Comparison of ENCODE assay signal across 17 cellular contexts in genomic region chr13:44188257-44188656, GRCh38.
DNase-seq lines count a peak whose midpoint lies in the region; ATAC-seq, FAIRE-seq and TF ChIP-seq lines count a peak whose summit lies in the region.
"Had no signal": no experiment of that assay in that cellular context is flagged by ENCODE, and none has a peak within 500 bp of the region (broad histone marks: within the 10 kb centered on the region; RNA-seq: fewer than 3 reads in every experiment).

No MANE protein-coding gene starts in this region.

- H3K4me3 ChIP-seq in RWPE2 (ENCODE audit: severe bottlenecking) (no peak overlapping the region), spleen (no peak overlapping the region)
- H3K4me3 ChIP-seq: testis had no signal

- no peak overlapping the region for H3K27ac Mint-ChIP-seq in activated T-cell treated with anti-CD3 and anti-CD28 coated beads, Interleukin-2, amount 50 U/mL, for 72 hours
- H3K27ac Mint-ChIP-seq in activated T-cell treated with anti-CD3 and anti-CD28 coated beads, Interleukin-2, amount 50 U/mL, for 24 hours, result no peak overlapping the region
- H3K27ac Mint-ChIP-seq: activated CD4-positive, alpha-beta memory T cell treated with anti-CD3 and anti-CD28 coated beads for 36 hours had no signal

- peaks cover 0 to 2% of the 10 kb centered on the region in 2 donors for H3K9me3 Mint-ChIP-seq in activated T-cell treated with anti-CD3 and anti-CD28 coated beads, Interleukin-2, amount 50 U/mL, for 72 hours
- H3K9me3 Mint-ChIP-seq in activated T-cell treated with anti-CD3 and anti-CD28 coated beads, Interleukin-2, amount 50 U/mL, for 24 hours, result peaks cover 3% of the 10 kb centered on the region
- H3K9me3 Mint-ChIP-seq: activated CD4-positive, alpha-beta memory T cell treated with anti-CD3 and anti-CD28 coated beads for 36 hours had no signal

- H3K4me1 Mint-ChIP-seq in activated T-cell treated with anti-CD3 and anti-CD28 coated beads, Interleukin-2, amount 50 U/mL, for 72 hours (ENCODE audit: low read depth), result peaks cover 16% of the 10 kb centered on the region
- H3K4me1 Mint-ChIP-seq in activated T-cell treated with anti-CD3 and anti-CD28 coated beads, Interleukin-2, amount 50 U/mL, for 24 hours (ENCODE audit: low read depth), result peaks cover 13% of the 10 kb centered on the region

- peaks cover 40% of the 10 kb centered on the region for H3K27me3 Mint-ChIP-seq in activated T-cell treated with anti-CD3 and anti-CD28 coated beads, Interleukin-2, amount 50 U/mL, for 72 hours (ENCODE audit: low read depth)
- H3K27me3 Mint-ChIP-seq in activated T-cell treated with anti-CD3 and anti-CD28 coated beads, Interleukin-2, amount 50 U/mL, for 24 hours, result peaks cover 9% of the 10 kb centered on the region

- WGBS in spleen, 5 donors, result 64 to 93% (median 77%) methylated on average over 2 of the region's 2 CpGs

- intact Hi-C loops in spleen (cut with DNase I; ENCODE audit: low total_unique reads), result no loop called here

- no peak for TF ChIP-seq POLR2A in spleen (IDR thresholded peaks at IDR 0.05)

- H3K27me3 ChIP-seq in RWPE2 (ENCODE audit: insufficient read depth, poor library complexity, severe bottlenecking) (no peaks in the 10 kb centered on the region), spleen (replicated peaks in 1 of 7) (no peaks in the 10 kb centered on the region)
- H3K27me3 ChIP-seq: neutrophil, testis had no signal

- DNase-seq in activated T-cell treated with anti-CD3 and anti-CD28 coated beads, Interleukin-2, amount 50 U/mL, for 72 hours, result no peak
- no peak for DNase-seq in activated T-cell treated with anti-CD3 and anti-CD28 coated beads, Interleukin-2, amount 50 U/mL, for 24 hours
- peak; percentile 77 for DNase-seq in RWPE2 (ENCODE audit: low spot score)
- DNase-seq in fibroblast of peridontal ligament (ENCODE audit: extremely low read depth), result peak; percentile 27
- DNase-seq in stimulated activated CD4-positive, alpha-beta T cell treated with anti-CD3 and anti-CD28 coated beads, Interleukin-2, amount 100 ng/mL, for 48 hours, result no peak
- no peak for DNase-seq in frontal cortex (ENCODE audit: low spot score in 2 of 2)
- no peak for DNase-seq in spleen
- DNase-seq: activated CD4-positive, alpha-beta memory T cell treated with anti-CD3 and anti-CD28 coated beads for 36 hours; activated gamma-delta T cell treated with Interleukin-2 at 50 U/mL for 16 hours; caudate nucleus; DMS79; NCI-H1092 treated with DMSO at 0.1 percent for 48 hours; T1000; testis had no signal

- no peaks in the 10 kb centered on the region for H3K36me3 Mint-ChIP-seq in activated T-cell treated with anti-CD3 and anti-CD28 coated beads, Interleukin-2, amount 50 U/mL, for 72 hours (ENCODE audit: insufficient read depth in 2 of 2)
- no peaks in the 10 kb centered on the region for H3K36me3 Mint-ChIP-seq in activated T-cell treated with anti-CD3 and anti-CD28 coated beads, Interleukin-2, amount 50 U/mL, for 24 hours (ENCODE audit: low read depth)
- H3K36me3 Mint-ChIP-seq: activated CD4-positive, alpha-beta memory T cell treated with anti-CD3 and anti-CD28 coated beads for 36 hours had no signal

- peak; percentile 27 to 53 for ATAC-seq in activated T-cell treated with anti-CD3 and anti-CD28 coated beads, Interleukin-2, amount 50 U/mL, for 72 hours (replicated peaks in 1 of 2)
- ATAC-seq in RWPE2 (ENCODE audit: low read depth), result peak; percentile 93
- ATAC-seq in activated CD4-positive, CD25-positive, alpha-beta regulatory T cell treated with anti-CD3 and anti-CD28 coated beads, Interleukin-2, amount 50 U/mL, for 24 hours, result no peak

- no peak for FAIRE-seq in frontal cortex (lab: Jason Lieb, UNC)
- FAIRE-seq: endometrium had no signal

- H3K4me3 Mint-ChIP-seq in activated T-cell treated with anti-CD3 and anti-CD28 coated beads, Interleukin-2, amount 50 U/mL, for 72 hours, result no peak overlapping the region
- no peak overlapping the region for H3K4me3 Mint-ChIP-seq in activated T-cell treated with anti-CD3 and anti-CD28 coated beads, Interleukin-2, amount 50 U/mL, for 24 hours
- H3K4me3 Mint-ChIP-seq: activated CD4-positive, alpha-beta memory T cell treated with anti-CD3 and anti-CD28 coated beads for 36 hours had no signal

- TF ChIP-seq CTCF in RWPE2 (IDR thresholded peaks at IDR 0.05; ENCODE audit: poor library complexity, severe bottlenecking), result no peak
- TF ChIP-seq CTCF in spleen (IDR thresholded peaks at IDR 0.05 in 8 of 11, conservative IDR thresholded peaks at IDR 0.05 in 3 of 11), result no peak

- peaks cover 18% of the 10 kb centered on the region for H3K4me1 ChIP-seq in RWPE2 (ENCODE audit: insufficient read depth, poor library complexity, severe bottlenecking)
- no peaks in the 10 kb centered on the region for H3K4me1 ChIP-seq in spleen
- H3K4me1 ChIP-seq: testis had no signal

- H3K27ac ChIP-seq in RWPE2 (ENCODE audit: poor library complexity, severe bottlenecking) (peak overlapping the region; percentile 86), spleen (no peak overlapping the region)
- H3K27ac ChIP-seq: neutrophil, testis had no signal

- no peaks in the 10 kb centered on the region for H3K9me3 ChIP-seq in RWPE2 (ENCODE audit: severe bottlenecking)
- peaks cover 0 to 7% (median 0%) of the 10 kb centered on the region in 8 donors for H3K9me3 ChIP-seq in spleen
- H3K9me3 ChIP-seq: neutrophil, testis had no signal

- H3K36me3 ChIP-seq in RWPE2 (ENCODE audit: low read depth), result no peaks in the 10 kb centered on the region
- no peaks in the 10 kb centered on the region for H3K36me3 ChIP-seq in spleen
- H3K36me3 ChIP-seq: neutrophil had no signal

Comparison
In these comparisons a context has a peak if more than half of its experiments do, and no peak if none do; other contexts are left out.
1. ATAC-seq: peak in activated T-cell treated with anti-CD3 and anti-CD28 coated beads, Interleukin-2, amount 50 U/mL, for 72 hours (2 of 2) and RWPE2 (single experiment); none in activated CD4-positive, CD25-positive, alpha-beta regulatory T cell treated with anti-CD3 and anti-CD28 coated beads, Interleukin-2, amount 50 U/mL, for 24 hours (0 of 2).
2. DNase-seq: peak in RWPE2 (single experiment) and fibroblast of peridontal ligament (single experiment); none in activated T-cell treated with anti-CD3 and anti-CD28 coated beads, Interleukin-2, amount 50 U/mL, for 72 hours (0 of 2), activated T-cell treated with anti-CD3 and anti-CD28 coated beads, Interleukin-2, amount 50 U/mL, for 24 hours (single experiment), stimulated activated CD4-positive, alpha-beta T cell treated with anti-CD3 and anti-CD28 coated beads, Interleukin-2, amount 100 ng/mL, for 48 hours (0 of 2), frontal cortex (0 of 2) and spleen (single experiment).